Comparison of ENCODE assay signal across 7 cellular contexts in the genomic region with DNA sequence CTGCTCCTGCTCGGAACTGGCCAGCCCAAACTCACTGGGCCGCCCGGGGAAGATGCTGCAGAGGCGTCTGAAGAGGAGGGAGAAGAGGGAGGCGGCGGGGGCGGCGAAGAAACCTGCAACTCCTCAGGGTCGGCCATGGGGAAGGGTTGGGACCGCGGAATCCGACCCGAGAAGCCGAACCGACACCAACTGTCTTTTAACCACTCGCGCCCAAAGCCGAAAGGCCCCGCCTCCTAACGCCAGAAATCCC. TPM values are rescaled to one million over a fixed set of nuclear protein-coding genes. Genes with fewer than 3 reads are reported as not detected.
DNase-seq lines count a peak whose midpoint lies in the region; ATAC-seq lines count a peak whose summit lies in the region.

A gene (minus strand): TSS at position 223 of the 250 bp plus-strand sequence. CDS start 86 bp downstream, at position 137.

- H3K27ac Mint-ChIP-seq in activated T-helper 1 cell treated with anti-CD3 and anti-CD28 coated beads, Interleukin-12 subunit alpha, Interleukin-12 subunit beta, Interleukin-2, Interleukin-4 antibody, amounts not matched to agents 30 ng/mL and 10 ng/mL and 1 ng/mL, durations not matched to agents 14 hours and 24 hours and 36 hours = peak within 1 kb of the TSS; percentile 96

- H3K27ac ChIP-seq in iPS-18a (ENCODE audit: low read length) (peak within 1 kb of the TSS; percentile 72), stomach smooth muscle (ENCODE audit: low read length) (peak within 1 kb of the TSS; percentile 98)

- no peaks in the 10 kb centered on the region for H3K9me3 Mint-ChIP-seq in activated T-helper 1 cell treated with anti-CD3 and anti-CD28 coated beads, Interleukin-12 subunit alpha, Interleukin-12 subunit beta, Interleukin-2, Interleukin-4 antibody, amounts not matched to agents 30 ng/mL and 10 ng/mL and 1 ng/mL, durations not matched to agents 14 hours and 24 hours and 36 hours

- peaks cover 2% of the 10 kb centered on the region for H3K27me3 Mint-ChIP-seq in activated T-helper 1 cell treated with anti-CD3 and anti-CD28 coated beads, Interleukin-12 subunit alpha, Interleukin-12 subunit beta, Interleukin-2, Interleukin-4 antibody, amounts not matched to agents 30 ng/mL and 10 ng/mL and 1 ng/mL, durations not matched to agents 14 hours and 24 hours and 36 hours (ENCODE audit: insufficient read depth)

- H3K27me3 ChIP-seq in iPS-18a (ENCODE audit: control insufficient read depth, insufficient read depth, low read length) = no peaks in the 10 kb centered on the region
- H3K27me3 ChIP-seq in stomach smooth muscle (ENCODE audit: control insufficient read depth in 1 of 2, insufficient read depth in 2 of 2, low read length in 2 of 2) = no peaks in the 10 kb centered on the region

- H3K36me3 ChIP-seq in iPS-18a (ENCODE audit: control insufficient read depth, low read depth, low read length) = peaks cover 11% of the 10 kb centered on the region
- no peaks in the 10 kb centered on the region for H3K36me3 ChIP-seq in stomach smooth muscle (ENCODE audit: control insufficient read depth in 2 of 2, insufficient read depth in 2 of 2, low read length in 2 of 2)

- intact Hi-C loops in activated T-helper 1 cell treated with anti-CD3 and anti-CD28 coated beads, Interleukin-12 subunit alpha, Interleukin-12 subunit beta, Interleukin-2, Interleukin-4 antibody, amounts not matched to agents 30 ng/mL and 10 ng/mL and 1 ng/mL, durations not matched to agents 14 hours and 24 hours and 36 hours (cut with micrococcal nuclease) = loop anchor here (1.0 to 5.0 kb wide), 2 partner anchors 52 to 776 kb away; a partner anchor contains a TSS

- H3K9ac ChIP-seq in iPS-18a (ENCODE audit: low read length) (peak within 1 kb of the TSS; percentile 96), stomach smooth muscle (ENCODE audit: low read length in 2 of 2) (peak within 1 kb of the TSS; percentile 99 to 100)

- H3K9me3 ChIP-seq in iPS-18a (ENCODE audit: control insufficient read depth, low read depth, low read length) = no peaks in the 10 kb centered on the region
- no peaks in the 10 kb centered on the region for H3K9me3 ChIP-seq in stomach smooth muscle (ENCODE audit: control insufficient read depth in 2 of 2, low read length in 2 of 2)

- DNase-seq in activated T-helper 1 cell treated with anti-CD3 and anti-CD28 coated beads, Interleukin-12 subunit alpha, Interleukin-12 subunit beta, Interleukin-2, Interleukin-4 antibody, amounts not matched to agents 30 ng/mL and 10 ng/mL and 1 ng/mL, durations not matched to agents 14 hours and 24 hours and 36 hours (ENCODE audit: low spot score) = no peak
- DNase-seq in KG1 (lab: John Stamatoyannopoulos, UW) (no peak), DMS 273 treated with DMSO at 0.1 percent for 48 hours (lab: John Stamatoyannopoulos, UW) (no peak)
- DNase-seq in stimulated activated naive CD4-positive, alpha-beta T cell (lab: John Stamatoyannopoulos, UW) = no peak

- H3K4me1 ChIP-seq in iPS-18a (ENCODE audit: control insufficient read depth, low read depth, low read length) (peaks cover 11% of the 10 kb centered on the region), stomach smooth muscle (ENCODE audit: control insufficient read depth, insufficient read depth, low read length) (peaks cover 11% of the 10 kb centered on the region)

- H3K4me3 ChIP-seq in iPS-18a (ENCODE audit: low read length) = peak within 1 kb of the TSS; percentile 97
- H3K4me3 ChIP-seq in stomach smooth muscle (ENCODE audit: low read length in 2 of 2) = peak within 1 kb of the TSS; percentile 91 to 98

- peaks cover 40% of the 10 kb centered on the region for H3K4me1 Mint-ChIP-seq in activated T-helper 1 cell treated with anti-CD3 and anti-CD28 coated beads, Interleukin-12 subunit alpha, Interleukin-12 subunit beta, Interleukin-2, Interleukin-4 antibody, amounts not matched to agents 30 ng/mL and 10 ng/mL and 1 ng/mL, durations not matched to agents 14 hours and 24 hours and 36 hours (ENCODE audit: low read depth)

- peak within 1 kb of the TSS; percentile 99 for H3K4me3 Mint-ChIP-seq in activated T-helper 1 cell treated with anti-CD3 and anti-CD28 coated beads, Interleukin-12 subunit alpha, Interleukin-12 subunit beta, Interleukin-2, Interleukin-4 antibody, amounts not matched to agents 30 ng/mL and 10 ng/mL and 1 ng/mL, durations not matched to agents 14 hours and 24 hours and 36 hours

- ATAC-seq in HG03103 (IDR thresholded peaks at IDR 0.05; ENCODE audit: low read depth, unreplicated experiment) = peak; percentile 0

- peaks cover 13% of the 10 kb centered on the region for H3K36me3 Mint-ChIP-seq in activated T-helper 1 cell treated with anti-CD3 and anti-CD28 coated beads, Interleukin-12 subunit alpha, Interleukin-12 subunit beta, Interleukin-2, Interleukin-4 antibody, amounts not matched to agents 30 ng/mL and 10 ng/mL and 1 ng/mL, durations not matched to agents 14 hours and 24 hours and 36 hours (ENCODE audit: low read depth)

RNA-seq across cellular contexts. Expression of the gene that starts here (rescaled TPM):
- 15.4 and 16.2 TPM in 2 replicates for total RNA-seq in activated T-helper 1 cell treated with anti-CD3 and anti-CD28 coated beads, Interleukin-12 subunit alpha, Interleukin-12 subunit beta, Interleukin-2, Interleukin-4 antibody, amounts not matched to agents 30 ng/mL and 10 ng/mL and 1 ng/mL, durations not matched to agents 14 hours and 24 hours and 36 hours
